26 cellular contexts compared by ENCODE assay signal in genomic region chr11:97471480-97471879, GRCh38.
DNase-seq lines count a peak whose midpoint lies in the region; ATAC-seq, FAIRE-seq and TF ChIP-seq lines count a peak whose summit lies in the region.
"Had no signal": no experiment of that assay in that cellular context is flagged by ENCODE, and none has a peak within 500 bp of the region (broad histone marks: within the 10 kb centered on the region; RNA-seq: fewer than 3 reads in every experiment).

No MANE protein-coding gene starts in this region.

- TF ChIP-seq CTCF in chondrocyte (IDR thresholded peaks at IDR 0.05) (no peak), endodermal cell (conservative IDR thresholded peaks at IDR 0.05) (no peak), spleen (IDR thresholded peaks at IDR 0.05 in 8 of 11, conservative IDR thresholded peaks at IDR 0.05 in 3 of 11) (no peak), ovary (IDR thresholded peaks at IDR 0.05) (no peak)

- H3K27ac ChIP-seq in endodermal cell (ENCODE audit: low read depth, low read length), result no peak overlapping the region
- H3K27ac ChIP-seq in spleen, result no peak overlapping the region
- no peak overlapping the region for H3K27ac ChIP-seq in ovary
- H3K27ac ChIP-seq in small intestine (ENCODE audit: low read depth in 1 of 2, low read length in 1 of 2), result no peak overlapping the region
- H3K27ac ChIP-seq: BLaER1 had no signal

- H3K36me3 Mint-ChIP-seq in chondrocyte (ENCODE audit: low read depth), result peaks cover 3% of the 10 kb centered on the region
- peaks cover 43% of the 10 kb centered on the region for H3K36me3 Mint-ChIP-seq in endodermal cell (ENCODE audit: low read depth)
- no peaks in the 10 kb centered on the region for H3K36me3 Mint-ChIP-seq in T-cell
- H3K36me3 Mint-ChIP-seq: CD14-positive monocyte; CD4-positive, alpha-beta memory T cell; CD8-positive, alpha-beta memory T cell had no signal

- H3K4me1 Mint-ChIP-seq in chondrocyte (ENCODE audit: low read depth), result no peaks in the 10 kb centered on the region
- H3K4me1 Mint-ChIP-seq in endodermal cell, result no peaks in the 10 kb centered on the region
- no peaks in the 10 kb centered on the region for H3K4me1 Mint-ChIP-seq in T-cell
- H3K4me1 Mint-ChIP-seq: CD14-positive monocyte; CD4-positive, alpha-beta memory T cell; CD4-positive, CD25-positive, alpha-beta regulatory T cell; CD8-positive, alpha-beta memory T cell had no signal

- H3K27me3 Mint-ChIP-seq in chondrocyte (ENCODE audit: low read depth) (peaks cover 10% of the 10 kb centered on the region), endodermal cell (ENCODE audit: insufficient read depth) (no peaks in the 10 kb centered on the region), T-cell (no peaks in the 10 kb centered on the region)
- H3K27me3 Mint-ChIP-seq: CD4-positive, alpha-beta memory T cell; CD4-positive, CD25-positive, alpha-beta regulatory T cell; CD8-positive, alpha-beta memory T cell had no signal

- no peak for TF ChIP-seq POLR2A in spleen (IDR thresholded peaks at IDR 0.05)
- no peak for TF ChIP-seq POLR2A in ovary (IDR thresholded peaks at IDR 0.05)

- H3K9me3 ChIP-seq in endodermal cell (ENCODE audit: control insufficient read depth, low read length), result peaks cover 66% of the 10 kb centered on the region
- H3K9me3 ChIP-seq in spleen, result peaks cover 12 to 57% (median 44%) of the 10 kb centered on the region in 8 donors
- peaks cover 0 to 4% of the 10 kb centered on the region in 2 donors for H3K9me3 ChIP-seq in ovary
- H3K9me3 ChIP-seq in small intestine (ENCODE audit: control insufficient read depth, low read depth), result peaks cover 1% of the 10 kb centered on the region
- H3K9me3 ChIP-seq: BE2C had no signal

- H3K36me3 ChIP-seq in endodermal cell (ENCODE audit: control insufficient read depth, insufficient read depth, low read length), result no peaks in the 10 kb centered on the region
- no peaks in the 10 kb centered on the region for H3K36me3 ChIP-seq in spleen
- no peaks in the 10 kb centered on the region for H3K36me3 ChIP-seq in ovary
- H3K36me3 ChIP-seq in small intestine (ENCODE audit: control insufficient read depth in 2 of 2, insufficient read depth in 2 of 2, low read length in 2 of 2), result no peaks in the 10 kb centered on the region
- H3K36me3 ChIP-seq: BE2C, BLaER1 had no signal

- H3K4me3 Mint-ChIP-seq in chondrocyte (ENCODE audit: unreplicated experiment) (no peak overlapping the region), endodermal cell (no peak overlapping the region), T-cell (no peak overlapping the region)
- H3K4me3 Mint-ChIP-seq: CD14-positive monocyte; CD4-positive, alpha-beta memory T cell; CD4-positive, CD25-positive, alpha-beta regulatory T cell; CD8-positive, alpha-beta memory T cell had no signal

- no peak for FAIRE-seq in small intestine (lab: Jason Lieb, UNC)
- FAIRE-seq: A204.1, GM12878, GM12892, GM18507 had no signal

- no peak for ATAC-seq in T-cell (replicated peaks in 1 of 4)
- ATAC-seq: GM12878 had no signal

- peak overlapping the region; percentile 19 for H3K4me3 ChIP-seq in endodermal cell (ENCODE audit: low read length)
- H3K4me3 ChIP-seq in spleen, result no peak overlapping the region
- H3K4me3 ChIP-seq in ovary, result no peak overlapping the region
- no peak overlapping the region for H3K4me3 ChIP-seq in small intestine (ENCODE audit: low read depth in 1 of 2, low read length in 2 of 2)
- H3K4me3 ChIP-seq: BLaER1, GM12878 had no signal

- no peak overlapping the region for H3K9ac ChIP-seq in endodermal cell (ENCODE audit: extremely low read depth, low read length, poor library complexity, severe bottlenecking)
- H3K9ac ChIP-seq: BLaER1 had no signal

- H3K9me3 Mint-ChIP-seq in chondrocyte (ENCODE audit: low read depth) (peaks cover 17% of the 10 kb centered on the region), endodermal cell (peaks cover 50% of the 10 kb centered on the region), T-cell (peaks cover 30 to 42% (median 30%) of the 10 kb centered on the region in 3 donors)

- DNase-seq in chondrocyte (ENCODE audit: low spot score) (peak; percentile 29), endodermal cell (no peak), spleen (peak; percentile 46), ovary (no peak), T-cell (no peak), small intestine (no peak)
- DNase-seq: 8988T; ACHN; BE2C; C1 segment of cervical spinal cord; CD4-positive, alpha-beta memory T cell; CD4-positive, CD25-positive, alpha-beta regulatory T cell; CD8-positive, alpha-beta memory T cell; COR-L47; DMS 273 treated with DMSO at 0.1 percent for 48 hours; DMS153; DMS79; DND-41; EL; GDM1 had no signal

- POLR2A ChIA-PET in T-cell (lab: Charles Lee), result no interaction called here

- H3K27ac Mint-ChIP-seq in chondrocyte (ENCODE audit: unreplicated experiment) (no peak overlapping the region), endodermal cell (no peak overlapping the region), T-cell (no peak overlapping the region)
- H3K27ac Mint-ChIP-seq: CD14-positive monocyte; CD4-positive, alpha-beta memory T cell; CD8-positive, alpha-beta memory T cell had no signal

- CTCF ChIA-PET in T-cell (lab: Charles Lee), result no interaction called here

- TF ChIP-seq EP300 in ovary (IDR thresholded peaks at IDR 0.05), result no peak

- no peaks in the 10 kb centered on the region for H3K4me1 ChIP-seq in endodermal cell (ENCODE audit: control insufficient read depth, insufficient read depth, low read length)
- no peaks in the 10 kb centered on the region for H3K4me1 ChIP-seq in spleen
- no peaks in the 10 kb centered on the region for H3K4me1 ChIP-seq in ovary (ENCODE audit: insufficient read depth)
- no peaks in the 10 kb centered on the region for H3K4me1 ChIP-seq in small intestine (ENCODE audit: control insufficient read depth in 2 of 2, insufficient read depth in 1 of 2, low read depth in 1 of 2, low read length in 1 of 2)
- H3K4me1 ChIP-seq: BE2C, BLaER1 had no signal

- 91% methylated on average over 1 of the region's 1 CpG; no CpG with 5 or more reads in 1 of the 2 experiments for WGBS in endodermal cell (ENCODE audit: insufficient coverage in 1 of 2, insufficient read length in 1 of 2), 2 experiments
- 70 to 100% (median 83%) methylated on average over 1 of the region's 1 CpG; no CpG with 5 or more reads in 1 of the 5 donors for WGBS in spleen, 5 donors
- 97 to 100% methylated on average over 1 of the region's 1 CpG; no CpG with 5 or more reads in 1 of the 3 donors for WGBS in ovary, 3 donors
- 70 to 82% (median 75%) methylated on average over 1 of the region's 1 CpG for WGBS in small intestine, 3 donors

- no peaks in the 10 kb centered on the region for H3K27me3 ChIP-seq in endodermal cell (ENCODE audit: control insufficient read depth, insufficient read depth, low read length, poor library complexity, severe bottlenecking)
- H3K27me3 ChIP-seq in spleen (replicated peaks in 1 of 7), result no peaks in the 10 kb centered on the region
- no peaks in the 10 kb centered on the region for H3K27me3 ChIP-seq in ovary
- no peaks in the 10 kb centered on the region for H3K27me3 ChIP-seq in small intestine (ENCODE audit: control insufficient read depth in 2 of 2, insufficient read depth in 2 of 2, low read length in 2 of 2)
- H3K27me3 ChIP-seq: BE2C, BLaER1 had no signal

- intact Hi-C loops in spleen (cut with DNase I; ENCODE audit: low total_unique reads), result no loop called here
- intact Hi-C loops in ovary (cut with DNase I), result no loop called here

Comparison
In these comparisons a context has a peak if more than half of its experiments do, and no peak if none do; other contexts are left out.
1. DNase-seq: peak in chondrocyte (single experiment) and spleen (single experiment); none in endodermal cell (single experiment), ovary (0 of 5), T-cell (0 of 34) and small intestine (single experiment).